ENCODE assay signal across 14 cellular contexts in the genomic region with DNA sequence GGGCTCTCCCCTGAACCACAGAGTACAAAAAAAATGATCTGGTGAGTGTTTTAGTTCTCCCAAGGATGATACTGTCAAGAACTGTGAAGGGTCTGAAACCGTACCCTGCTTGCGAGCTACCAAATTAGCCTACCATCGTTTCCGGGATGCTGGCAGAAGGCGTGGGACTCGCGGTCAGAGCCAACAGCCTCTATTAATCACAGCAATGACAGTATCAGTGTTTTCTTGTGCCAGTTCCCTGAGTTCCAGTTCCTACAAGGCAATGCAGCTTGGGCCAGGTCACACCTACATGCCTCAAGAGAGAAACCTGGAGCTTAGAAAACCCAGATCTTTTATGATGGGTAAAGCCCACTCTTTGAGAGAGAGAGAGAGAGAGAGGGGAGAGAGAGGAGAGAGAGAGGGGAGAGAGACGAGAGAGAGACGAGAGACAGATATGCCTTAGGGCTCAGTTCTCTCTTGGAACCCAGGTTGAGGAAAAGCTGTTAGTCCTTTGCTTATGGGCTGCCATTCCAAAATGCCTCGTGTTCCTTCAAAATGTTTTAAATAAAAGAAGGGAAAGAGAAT.
DNase-seq lines count a peak whose midpoint lies in the region; ATAC-seq, FAIRE-seq and TF ChIP-seq lines count a peak whose summit lies in the region.
"Had no signal": no experiment of that assay in that cellular context is flagged by ENCODE, and none has a peak within 500 bp of the region (broad histone marks: within the 10 kb centered on the region; RNA-seq: fewer than 3 reads in every experiment).

No MANE protein-coding gene starts in this region.

- H3K4me3 Mint-ChIP-seq in Calu3 (ENCODE audit: low read depth, unreplicated experiment) (no peak overlapping the region), naive B cell (peak overlapping the region in 5 of 8 donors; percentile 25 to 77 (median 59))
- H3K4me3 Mint-ChIP-seq in activated naive CD8-positive, alpha-beta T cell treated with anti-CD3 and anti-CD28 coated beads for 36 hours, result peak overlapping the region; percentile 72
- H3K4me3 Mint-ChIP-seq: WTC11 had no signal

- H3K27ac Mint-ChIP-seq in Calu3 (ENCODE audit: unreplicated experiment) (peak overlapping the region; percentile 25), naive B cell (peak overlapping the region in 3 of 6 donors; percentile 61 to 95 (median 69))
- H3K27ac Mint-ChIP-seq in activated naive CD8-positive, alpha-beta T cell treated with anti-CD3 and anti-CD28 coated beads for 36 hours, result peak overlapping the region; percentile 89

- intact Hi-C loops in Calu3 (cut with micrococcal nuclease; ENCODE audit: unreplicated experiment), result loop anchor here (5.0 to 10.0 kb wide), 2 partner anchors 155 to 383 kb away; a partner anchor contains a TSS

- ATAC-seq in GM21786 (IDR thresholded peaks at IDR 0.05; ENCODE audit: unreplicated experiment) (peak; percentile 9), naive B cell (ENCODE audit: low read depth in 2 of 2) (no peak), GM19395 (IDR thresholded peaks at IDR 0.05; ENCODE audit: unreplicated experiment) (no peak), HG02623 (IDR thresholded peaks at IDR 0.05; ENCODE audit: unreplicated experiment) (no peak)
- ATAC-seq: sciatic nerve, WTC11 had no signal

- H3K27me3 Mint-ChIP-seq in Calu3 (ENCODE audit: unreplicated experiment) (no peaks in the 10 kb centered on the region), naive B cell (peaks cover 0 to 5% (median 0%) of the 10 kb centered on the region in 3 donors)
- no peaks in the 10 kb centered on the region for H3K27me3 Mint-ChIP-seq in activated naive CD8-positive, alpha-beta T cell treated with anti-CD3 and anti-CD28 coated beads for 36 hours

- BruUV-seq in Calu3 (replicated peaks; lab: Mats Ljungman, UMichigan), result no TSS peak

- no peaks in the 10 kb centered on the region for H3K36me3 Mint-ChIP-seq in Calu3 (ENCODE audit: insufficient read depth, unreplicated experiment)
- peaks cover 15% of the 10 kb centered on the region for H3K36me3 Mint-ChIP-seq in activated naive CD8-positive, alpha-beta T cell treated with anti-CD3 and anti-CD28 coated beads for 36 hours
- no peaks in the 10 kb centered on the region for H3K36me3 Mint-ChIP-seq in naive B cell
- H3K36me3 Mint-ChIP-seq: WTC11 had no signal

- CTCF ChIA-PET in Calu3 (lab: Charles Lee), result interaction anchor here (0.6 to 0.7 kb wide), 3 partner anchors 39 to 243 kb away, joined by 3 to 5 read pairs (median 5); no protein-coding TSS in a partner anchor

- H3K4me1 Mint-ChIP-seq in Calu3 (ENCODE audit: low read depth, unreplicated experiment) (peaks cover 36% of the 10 kb centered on the region), naive B cell (peaks cover 43 to 44% (median 43%) of the 10 kb centered on the region in 3 donors)
- peaks cover 64% of the 10 kb centered on the region for H3K4me1 Mint-ChIP-seq in activated naive CD8-positive, alpha-beta T cell treated with anti-CD3 and anti-CD28 coated beads for 36 hours

- H3K9me3 Mint-ChIP-seq in Calu3 (ENCODE audit: low read depth, unreplicated experiment) (no peaks in the 10 kb centered on the region), naive B cell (no peaks in the 10 kb centered on the region)
- peaks cover 3% of the 10 kb centered on the region for H3K9me3 Mint-ChIP-seq in activated naive CD8-positive, alpha-beta T cell treated with anti-CD3 and anti-CD28 coated beads for 36 hours
- H3K9me3 Mint-ChIP-seq: WTC11 had no signal

- DNase-seq in Calu3, result peak; percentile 5
- DNase-seq in activated naive CD8-positive, alpha-beta T cell treated with anti-CD3 and anti-CD28 coated beads for 36 hours, result no peak
- DNase-seq in naive B cell, result no peak
- DNase-seq in RCC 7860 (ENCODE audit: low spot score), result no peak
- DNase-seq in NCI-H1105 treated with DMSO at 0.1 percent for 48 hours (lab: John Stamatoyannopoulos, UW), result no peak
- DNase-seq: esophagus squamous epithelium, NCI-H524 treated with DMSO at 0.1 percent for 48 hours, SIG-M5, thyroid gland had no signal

- no peak for TF ChIP-seq CTCF in Calu3 (IDR thresholded peaks at IDR 0.05; ENCODE audit: unreplicated experiment)

- FAIRE-seq in RCC 7860 (lab: Jason Lieb, UNC), result no peak
